In genomic region chr19:23407597-23407996, GRCh38 we compare ENCODE assay signal across 16 cellular contexts. TPM values are rescaled to one million over a fixed set of nuclear protein-coding genes. Genes with fewer than 3 reads are reported as not detected.
DNase-seq lines count a peak whose midpoint lies in the region; ATAC-seq and TF ChIP-seq lines count a peak whose summit lies in the region.
"Had no signal": no experiment of that assay in that cellular context is flagged by ENCODE, and none has a peak within 500 bp of the region (broad histone marks: within the 10 kb centered on the region; RNA-seq: fewer than 3 reads in every experiment).

No MANE protein-coding gene starts in this region.

- H3K9me3 ChIP-seq in IMR-90 (ENCODE audit: control insufficient read depth, insufficient read depth, low read length) (peaks cover 6% of the 10 kb centered on the region), trophoblast cell (ENCODE audit: insufficient read depth, low read depth, low read length) (no peaks in the 10 kb centered on the region), mammary epithelial cell (replicated peaks; ENCODE audit: insufficient read depth, low read length) (peaks cover 2% of the 10 kb centered on the region)

- H2BK120ac ChIP-seq in IMR-90 (ENCODE audit: low read depth, low read length) (no peak overlapping the region), trophoblast cell (ENCODE audit: insufficient read depth, low read length, poor library complexity) (no peak overlapping the region)

- no peak overlapping the region for H4K8ac ChIP-seq in IMR-90 (ENCODE audit: low read depth in 2 of 2, low read length in 2 of 2)
- H4K8ac ChIP-seq in trophoblast cell (ENCODE audit: low read depth, low read length): no peak overlapping the region

- intact Hi-C loops in IMR-90 (cut with micrococcal nuclease): no loop called here
- intact Hi-C loops in mammary epithelial cell (cut with micrococcal nuclease): no loop called here

- H3K18ac ChIP-seq in IMR-90 (ENCODE audit: low read depth, low read length): no peak overlapping the region
- no peak overlapping the region for H3K18ac ChIP-seq in trophoblast cell (ENCODE audit: low read length)

- no peak overlapping the region for H3K4me3 ChIP-seq in IMR-90 (ENCODE audit: insufficient read depth, low read depth, low read length)
- no peak overlapping the region for H3K4me3 ChIP-seq in coronary artery
- H3K4me3 ChIP-seq in trophoblast cell (ENCODE audit: low read depth, low read length): no peak overlapping the region
- no peak overlapping the region for H3K4me3 ChIP-seq in mammary epithelial cell (replicated peaks in 1 of 3; ENCODE audit: insufficient read depth in 1 of 3, low read depth in 2 of 3, low read length in 3 of 3)
- H3K4me3 ChIP-seq: GM23248 had no signal

- no peak overlapping the region for H4K12ac ChIP-seq in trophoblast cell (ENCODE audit: low read depth, low read length)

- H2BK20ac ChIP-seq in IMR-90 (ENCODE audit: low read depth, low read length): no peak overlapping the region

- ATAC-seq in IMR-90 (ENCODE audit: low read depth) (no peak), GM18870 (IDR thresholded peaks at IDR 0.05; ENCODE audit: unreplicated experiment) (no peak)

- no peak for TF ChIP-seq POLR2A in IMR-90 (IDR thresholded peaks at IDR 0.05; ENCODE audit: low read depth, low read length)

- no peak for TF ChIP-seq RAD21 in IMR-90 (IDR thresholded peaks at IDR 0.05; ENCODE audit: low read length)

- POLR2A ChIA-PET in IMR-90 (lab: Charles Lee; ENCODE audit: unreplicated experiment): no interaction called here

- in situ Hi-C loops in IMR-90 (cut with MboI; ENCODE audit: low sequenced_read_pairs): no loop called here
- in situ Hi-C loops in mammary epithelial cell (cut with MboI; ENCODE audit: low sequenced_read_pairs in 2 of 2): no loop called here

- no peak for DNase-seq in IMR-90
- peak; percentile 33 for DNase-seq in coronary artery (ENCODE audit: low spot score)
- peak; percentile 40 to 86 for DNase-seq in trophoblast cell
- no peak for DNase-seq in mammary epithelial cell
- DNase-seq in NCI-H526 (lab: John Stamatoyannopoulos, UW): no peak
- DNase-seq: C1 segment of cervical spinal cord; Calu3; CD4-positive, alpha-beta memory T cell; COR-L47; DMS53; DMS79 treated with DMSO at 0.1 percent for 48 hours; GF-D8; GM23248; H7; HCEC 1CT had no signal

- H3K9me1 ChIP-seq in IMR-90 (ENCODE audit: insufficient read depth, low read length): no peaks in the 10 kb centered on the region

- no peak overlapping the region for H3K4ac ChIP-seq in IMR-90 (ENCODE audit: low read depth, low read length)
- no peak overlapping the region for H3K4ac ChIP-seq in trophoblast cell (ENCODE audit: low read depth, low read length)

- H2AK5ac ChIP-seq in IMR-90 (ENCODE audit: low read depth, low read length): no peak overlapping the region
- H2AK5ac ChIP-seq in trophoblast cell (ENCODE audit: low read length): no peak overlapping the region

- H3K9ac ChIP-seq in IMR-90 (ENCODE audit: low read depth, low read length) (no peak overlapping the region), trophoblast cell (ENCODE audit: low read length) (no peak overlapping the region), mammary epithelial cell (ENCODE audit: insufficient read depth, low read length) (no peak overlapping the region)
- H3K9ac ChIP-seq: GM23248 had no signal

- H3K56ac ChIP-seq in IMR-90 (ENCODE audit: extremely low read depth, insufficient read depth, low read length): no peak overlapping the region

- no peak overlapping the region for H2AK9ac ChIP-seq in IMR-90 (replicated peaks; ENCODE audit: low read depth, low read length, poor library complexity)

- CTCF ChIA-PET in IMR-90 (lab: Yijun Ruan, JAX): no interaction called here
- CTCF ChIA-PET in mammary epithelial cell (lab: Charles Lee; ENCODE audit: low non-redundant PET): no interaction called here

- H2BK5ac ChIP-seq in IMR-90 (ENCODE audit: low read depth, low read length, poor library complexity, severe bottlenecking) (no peak overlapping the region), trophoblast cell (ENCODE audit: low read depth, low read length, poor library complexity) (no peak overlapping the region)

- no peak overlapping the region for H4K5ac ChIP-seq in IMR-90 (ENCODE audit: low read depth, low read length)

- H3K4me2 ChIP-seq in IMR-90 (ENCODE audit: low read depth, low read length): no peak overlapping the region
- H3K4me2 ChIP-seq in trophoblast cell (ENCODE audit: low read length): no peak overlapping the region
- no peak overlapping the region for H3K4me2 ChIP-seq in mammary epithelial cell (ENCODE audit: insufficient read depth, low read depth, low read length)

- dilution Hi-C loops in IMR-90 (cut with HindIII; ENCODE audit: low sequenced_read_pairs, unreplicated experiment) (no loop called here), mammary epithelial cell (cut with HindIII; ENCODE audit: low sequenced_read_pairs) (no loop called here)

- no peak overlapping the region for H3K14ac ChIP-seq in IMR-90 (replicated peaks; ENCODE audit: low read depth, low read length)
- H3K14ac ChIP-seq in trophoblast cell (ENCODE audit: low read length): no peak overlapping the region

- H2BK12ac ChIP-seq in trophoblast cell (ENCODE audit: low read length): no peak overlapping the region

- H3K36me3 ChIP-seq in IMR-90 (ENCODE audit: control insufficient read depth, insufficient read depth, low read length): no peaks in the 10 kb centered on the region
- H3K36me3 ChIP-seq in trophoblast cell (ENCODE audit: control insufficient read depth in 1 of 2, insufficient read depth in 2 of 2, low read length in 2 of 2): no peaks in the 10 kb centered on the region
- no peaks in the 10 kb centered on the region for H3K36me3 ChIP-seq in mammary epithelial cell (ENCODE audit: insufficient read depth, low read length)

- no peaks in the 10 kb centered on the region for H4K20me1 ChIP-seq in IMR-90 (ENCODE audit: insufficient read depth, low read length)
- H4K20me1 ChIP-seq in mammary epithelial cell (ENCODE audit: insufficient read depth, low read length): no peaks in the 10 kb centered on the region

- H3K79me1 ChIP-seq in IMR-90 (ENCODE audit: low read depth in 1 of 2, low read length in 2 of 2) (no peaks in the 10 kb centered on the region), trophoblast cell (ENCODE audit: low read length) (no peaks in the 10 kb centered on the region)

- no TSS peak for BruUV-seq in IMR-90 (replicated peaks; lab: Mats Ljungman, UMichigan)
- BruUV-seq in mammary epithelial cell (replicated peaks; lab: Mats Ljungman, UMichigan): no TSS peak

- H2BK15ac ChIP-seq in IMR-90 (ENCODE audit: low read depth, low read length): no peak overlapping the region

- H3K27ac ChIP-seq in IMR-90 (ENCODE audit: insufficient read depth, low read length) (no peak overlapping the region), coronary artery (no peak overlapping the region), trophoblast cell (ENCODE audit: low read depth, low read length) (no peak overlapping the region), mammary epithelial cell (ENCODE audit: insufficient read depth, low read depth, low read length) (no peak overlapping the region)
- H3K27ac ChIP-seq: GM23248 had no signal

- H3K27me3 ChIP-seq in IMR-90 (ENCODE audit: control insufficient read depth, insufficient read depth, low read length) (no peaks in the 10 kb centered on the region), trophoblast cell (ENCODE audit: insufficient read depth, low read length) (no peaks in the 10 kb centered on the region), mammary epithelial cell (ENCODE audit: insufficient read depth, low read length) (no peaks in the 10 kb centered on the region)

- TF ChIP-seq CTCF in IMR-90 (conservative IDR thresholded peaks at IDR 0.05; ENCODE audit: low read depth, low read length): no peak
- no peak for TF ChIP-seq CTCF in coronary artery (IDR thresholded peaks at IDR 0.05)
- TF ChIP-seq CTCF in mammary epithelial cell (conservative IDR thresholded peaks at IDR 0.05 in 1 of 2, IDR thresholded peaks at IDR 0.05 in 1 of 2; ENCODE audit: extremely low read depth in 1 of 2, insufficient read depth in 1 of 2, low read depth in 1 of 2, low read length in 2 of 2): no peak

- H3K4me1 ChIP-seq in IMR-90 (ENCODE audit: control insufficient read depth, insufficient read depth, low read length) (no peaks in the 10 kb centered on the region), trophoblast cell (ENCODE audit: control insufficient read depth in 1 of 2, insufficient read depth in 2 of 2, low read length in 2 of 2) (no peaks in the 10 kb centered on the region), mammary epithelial cell (ENCODE audit: insufficient read depth, low read length) (no peaks in the 10 kb centered on the region)

- H4K91ac ChIP-seq in IMR-90 (ENCODE audit: insufficient read depth, low read depth, low read length) (no peak overlapping the region), trophoblast cell (ENCODE audit: low read depth, low read length) (no peak overlapping the region)

- H3K23ac ChIP-seq in IMR-90 (ENCODE audit: low read depth, low read length) (no peak overlapping the region), trophoblast cell (ENCODE audit: low read length) (no peak overlapping the region)

- H2AFZ ChIP-seq in IMR-90 (replicated peaks; ENCODE audit: low read length, poor library complexity): no peak overlapping the region
- H2AFZ ChIP-seq in trophoblast cell (ENCODE audit: insufficient read depth, low read length, poor library complexity): no peak overlapping the region
- H2AFZ ChIP-seq in mammary epithelial cell (ENCODE audit: low read depth, low read length): no peak overlapping the region
- H2AFZ ChIP-seq: GM23248 had no signal

- H3K79me2 ChIP-seq in trophoblast cell (ENCODE audit: control insufficient read depth, insufficient read depth, low read length, poor library complexity) (no peaks in the 10 kb centered on the region), mammary epithelial cell (ENCODE audit: insufficient read depth, low read length) (no peaks in the 10 kb centered on the region)

- WGBS in IMR-90 (ENCODE audit: extremely low coverage in 2 of 2, insufficient read length in 1 of 2), 2 experiments: no CpG with 5 or more reads among the region's 2 CpGs
- no CpG with 5 or more reads among the region's 2 CpGs for WGBS in trophoblast cell (ENCODE audit: extremely low coverage, insufficient coverage, insufficient read length)
- WGBS in mammary epithelial cell (ENCODE audit: low coverage, missing lambda C conversion rate): 83% methylated on average over 2 of the region's 2 CpGs

TF ChIP-seq in IMR-90, 13 proteins besides CTCF, POLR2A, EP300 and RAD21 (continues in another document):
- TF ChIP-seq CEBPB (IDR thresholded peaks at IDR 0.05; ENCODE audit: low read depth, low read length): 0 out of 2 replicates have a peak, but pooled peaks have one; percentile 4

RNA-seq across cellular contexts. Expression of gene ZNF91, which starts 12.3 kb away (rescaled TPM):
- total RNA-seq in IMR-90 (2012; rRNA removed) (17.0 and 21.4 TPM in 2 replicates), mammary epithelial cell (10 to 100 TPM; 27.8 to 43.7 TPM)
- polyA plus RNA-seq in IMR-90 (2012; rRNA removed) (7.9 and 8.0 TPM in 2 replicates), mammary epithelial cell (8.4 TPM)
- 2.1 and 2.3 TPM in 2 replicates for polyA plus RNA-seq in IMR-90 (2012; cell fraction: cytosol; rRNA removed)
- 6.0 and 16.1 TPM in 2 replicates for polyA plus RNA-seq in IMR-90 (2012; cell fraction: nucleus; rRNA removed; ENCODE audit: low replicate concordance)
- 17.2 and 18.3 TPM in 2 replicates for polyA plus RNA-seq in trophoblast cell (2013)
- 34.1 TPM for polyA minus RNA-seq in mammary epithelial cell

Comparison
In these comparisons a context has a peak if more than half of its experiments do, and no peak if none do; other contexts are left out.
1. DNase-seq: peak in coronary artery (single experiment) and trophoblast cell (2 of 2); none in IMR-90 (single experiment), mammary epithelial cell (single experiment) and NCI-H526 (0 of 2).